ENCODE assay signal across 10 cellular contexts in the genomic region with DNA sequence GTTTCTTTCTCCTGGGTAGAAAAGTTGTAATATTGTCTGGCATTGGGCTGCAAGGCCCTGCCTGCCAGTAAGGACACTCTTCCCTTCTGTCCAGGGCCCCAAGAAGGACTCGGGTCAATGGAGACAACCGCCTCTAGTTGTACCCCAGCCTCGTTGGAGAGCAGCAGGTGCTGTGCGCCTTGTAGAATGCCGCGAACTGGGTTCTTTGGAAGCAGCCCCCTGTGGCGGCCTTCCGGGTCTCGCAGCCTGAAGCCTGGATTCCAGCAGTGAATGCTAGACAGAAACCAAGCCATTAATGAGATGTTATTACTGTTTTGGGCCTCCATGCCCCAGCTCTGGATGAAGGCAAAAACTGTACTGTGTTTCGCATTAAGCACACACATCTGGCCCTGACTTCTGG. TPM values are rescaled to one million over a fixed set of nuclear protein-coding genes. Genes with fewer than 3 reads are reported as not detected.
A peak's percentile ranks its signal among the peaks of the same experiment; 100 is the strongest.
DNase-seq lines count a peak whose midpoint lies in the region; ATAC-seq, FAIRE-seq and TF ChIP-seq lines count a peak whose summit lies in the region.
"Had no signal": no experiment of that assay in that cellular context is flagged by ENCODE, and none has a peak within 500 bp of the region (broad histone marks: within the 10 kb centered on the region; RNA-seq: fewer than 3 reads in every experiment).

No MANE protein-coding gene starts in this region.

- no peak for DNase-seq in activated T-cell treated with anti-CD3 and anti-CD28 coated beads, Interleukin-2, amount 50 U/mL, for 72 hours
- DNase-seq in activated T-cell treated with anti-CD3 and anti-CD28 coated beads for 4 hours = no peak
- DNase-seq in lower lobe of right lung = no peak
- peak; percentile 11 for DNase-seq in testis
- DNase-seq in kidney = no peak
- DNase-seq: midbrain had no signal

- H3K4me3 ChIP-seq in lower lobe of right lung (no peak overlapping the region), testis (no peak overlapping the region), kidney (ENCODE audit: low read length in 2 of 2) (no peak overlapping the region)
- H3K4me3 ChIP-seq: cardiac muscle cell had no signal

- H3K4me3 Mint-ChIP-seq in activated T-cell treated with anti-CD3 and anti-CD28 coated beads, Interleukin-2, amount 50 U/mL, for 72 hours = no peak overlapping the region
- no peak overlapping the region for H3K4me3 Mint-ChIP-seq in activated naive CD4-positive, alpha-beta T cell treated with anti-CD3 and anti-CD28 coated beads, Interleukin-2, amount 50 U/mL, for 24 hours

- FAIRE-seq in kidney (lab: Jason Lieb, UNC) = no peak

- H3K4me1 ChIP-seq in lower lobe of right lung (peaks cover 46% of the 10 kb centered on the region), testis (peaks cover 43% of the 10 kb centered on the region), kidney (ENCODE audit: control insufficient read depth in 1 of 2, insufficient read depth in 1 of 2, low read depth in 1 of 2, low read length in 2 of 2) (peaks cover 0 to 12% of the 10 kb centered on the region in 2 donors)

- peaks cover 77% of the 10 kb centered on the region for H3K36me3 ChIP-seq in lower lobe of right lung
- H3K36me3 ChIP-seq in testis (ENCODE audit: low read depth, missing control alignments) = no peaks in the 10 kb centered on the region
- peaks cover 23 to 25% of the 10 kb centered on the region in 2 donors for H3K36me3 ChIP-seq in kidney (ENCODE audit: control insufficient read depth in 1 of 2, insufficient read depth in 2 of 2, low read length in 2 of 2)

- peak overlapping the region; percentile 74 for H3K27ac Mint-ChIP-seq in activated T-cell treated with anti-CD3 and anti-CD28 coated beads, Interleukin-2, amount 50 U/mL, for 72 hours
- H3K27ac Mint-ChIP-seq in activated naive CD4-positive, alpha-beta T cell treated with anti-CD3 and anti-CD28 coated beads, Interleukin-2, amount 50 U/mL, for 24 hours = peak overlapping the region; percentile 35

- no peak overlapping the region for H3K9ac ChIP-seq in kidney (ENCODE audit: low read length in 2 of 2)

- no peaks in the 10 kb centered on the region for H3K9me3 ChIP-seq in lower lobe of right lung
- no peaks in the 10 kb centered on the region for H3K9me3 ChIP-seq in testis
- no peaks in the 10 kb centered on the region for H3K9me3 ChIP-seq in kidney (ENCODE audit: control insufficient read depth in 1 of 2, low read length in 2 of 2)

- H3K27me3 ChIP-seq in lower lobe of right lung (ENCODE audit: low read depth) = no peaks in the 10 kb centered on the region
- H3K27me3 ChIP-seq in testis = no peaks in the 10 kb centered on the region
- H3K27me3 ChIP-seq: cardiac muscle cell had no signal

- WGBS in testis, 2 donors = 91 to 98% methylated on average over 8 to 10 of the region's 10 CpGs

- no peak for TF ChIP-seq CTCF in lower lobe of right lung (IDR thresholded peaks at IDR 0.05)
- TF ChIP-seq CTCF in testis (IDR thresholded peaks at IDR 0.05) = no peak
- TF ChIP-seq CTCF in kidney (IDR thresholded peaks at IDR 0.05; ENCODE audit: borderline replicate concordance, extremely low read depth, insufficient read depth) = no peak

- H3K4me1 Mint-ChIP-seq in activated T-cell treated with anti-CD3 and anti-CD28 coated beads, Interleukin-2, amount 50 U/mL, for 72 hours (ENCODE audit: low read depth) = peaks cover 12% of the 10 kb centered on the region
- H3K4me1 Mint-ChIP-seq in activated naive CD4-positive, alpha-beta T cell treated with anti-CD3 and anti-CD28 coated beads, Interleukin-2, amount 50 U/mL, for 24 hours = peaks cover 18% of the 10 kb centered on the region

- TF ChIP-seq POLR2A in testis (IDR thresholded peaks at IDR 0.05) = no peak

- intact Hi-C loops in lower lobe of right lung (cut with DNase I) = loop anchor here (5.0 kb wide), 1 partner anchor 163 kb away; no protein-coding TSS in a partner anchor
- intact Hi-C loops in testis (cut with DNase I; ENCODE audit: low total_unique reads) = loop anchor here (10.0 kb wide), 2 partner anchors 60 to 160 kb away; no protein-coding TSS in a partner anchor
- intact Hi-C loops in kidney (cut with DNase I) = loop anchor here (5.0 to 10.0 kb wide), 2 partner anchors 60 to 163 kb away; no protein-coding TSS in a partner anchor

- no peak for ATAC-seq in activated T-cell treated with anti-CD3 and anti-CD28 coated beads, Interleukin-2, amount 50 U/mL, for 72 hours (replicated peaks in 1 of 2)
- ATAC-seq in lower lobe of right lung = no peak
- ATAC-seq in HG03521 (IDR thresholded peaks at IDR 0.05; ENCODE audit: unreplicated experiment) = no peak
- ATAC-seq in GM18867 (IDR thresholded peaks at IDR 0.05; ENCODE audit: unreplicated experiment) = no peak

- no peaks in the 10 kb centered on the region for H3K9me3 Mint-ChIP-seq in activated T-cell treated with anti-CD3 and anti-CD28 coated beads, Interleukin-2, amount 50 U/mL, for 72 hours
- no peaks in the 10 kb centered on the region for H3K9me3 Mint-ChIP-seq in activated naive CD4-positive, alpha-beta T cell treated with anti-CD3 and anti-CD28 coated beads, Interleukin-2, amount 50 U/mL, for 24 hours

- no peaks in the 10 kb centered on the region for H3K27me3 Mint-ChIP-seq in activated T-cell treated with anti-CD3 and anti-CD28 coated beads, Interleukin-2, amount 50 U/mL, for 72 hours (ENCODE audit: low read depth)
- H3K27me3 Mint-ChIP-seq in activated naive CD4-positive, alpha-beta T cell treated with anti-CD3 and anti-CD28 coated beads, Interleukin-2, amount 50 U/mL, for 24 hours = no peaks in the 10 kb centered on the region

- peak overlapping the region; percentile 68 for H3K27ac ChIP-seq in lower lobe of right lung
- H3K27ac ChIP-seq in testis = peak overlapping the region; percentile 45 to 73
- H3K27ac ChIP-seq in kidney (ENCODE audit: low read depth in 2 of 2, low read length in 2 of 2) = no peak overlapping the region
- H3K27ac ChIP-seq: cardiac muscle cell had no signal

- peaks cover 8 to 14% of the 10 kb centered on the region in 2 donors for H3K36me3 Mint-ChIP-seq in activated T-cell treated with anti-CD3 and anti-CD28 coated beads, Interleukin-2, amount 50 U/mL, for 72 hours (ENCODE audit: insufficient read depth in 2 of 2)
- peaks cover 17% of the 10 kb centered on the region for H3K36me3 Mint-ChIP-seq in activated naive CD4-positive, alpha-beta T cell treated with anti-CD3 and anti-CD28 coated beads, Interleukin-2, amount 50 U/mL, for 24 hours

RNA-seq across cellular contexts. Expression of a gene that starts 37.0 kb away (rescaled TPM):
- total RNA-seq in activated T-cell treated with anti-CD3 and anti-CD28 coated beads, Interleukin-2, amount 50 U/mL, for 72 hours = 100 to 1,000 TPM; 177 to 221 TPM
- 94.0 TPM for total RNA-seq in lower lobe of right lung
- total RNA-seq in testis = 100 to 1,000 TPM; 184 to 186 TPM
- polyA plus RNA-seq in testis (ENCODE audit: insufficient read depth, low read depth, low replicate concordance) = 118 TPM
- 117 TPM for total RNA-seq in kidney
- polyA plus RNA-seq in kidney (ENCODE audit: insufficient read depth, low read depth, low replicate concordance) = 12.5 TPM

Comparison
In these comparisons a context has a peak if more than half of its experiments do, and no peak if none do; other contexts are left out.
1. H3K27ac ChIP-seq: peak in lower lobe of right lung (single experiment) and testis (2 of 2); none in kidney (0 of 2).